16 cellular contexts compared by ENCODE assay signal in genomic region chr16:15498427-15499175, GRCh38.
DNase-seq lines count a peak whose midpoint lies in the region; ATAC-seq and TF ChIP-seq lines count a peak whose summit lies in the region.
"Had no signal": no experiment of that assay in that cellular context is flagged by ENCODE, and none has a peak within 500 bp of the region (broad histone marks: within the 10 kb centered on the region; RNA-seq: fewer than 3 reads in every experiment).

No MANE protein-coding gene starts in this region.

- H3K27me3 ChIP-seq in BLaER1 (no peaks in the 10 kb centered on the region), iPS-15b (ENCODE audit: control insufficient read depth, insufficient read depth, low read length) (no peaks in the 10 kb centered on the region), adrenal gland (no peaks in the 10 kb centered on the region), upper lobe of right lung (no peaks in the 10 kb centered on the region)
- H3K27me3 ChIP-seq: suprapubic skin had no signal

- H3K9ac ChIP-seq in BLaER1 (no peak overlapping the region), iPS-15b (ENCODE audit: low read depth, low read length) (peak overlapping the region; percentile 16)

- peaks cover 52% of the 10 kb centered on the region for H3K4me1 Mint-ChIP-seq in HFFc6 (ENCODE audit: low read depth)
- no peaks in the 10 kb centered on the region for H3K4me1 Mint-ChIP-seq in activated CD4-positive, alpha-beta memory T cell treated with anti-CD3 and anti-CD28 coated beads, Interleukin-2, amount 10 ng/mL, durations not matched to agents 7 days and 5 days
- peaks cover 9% of the 10 kb centered on the region for H3K4me1 Mint-ChIP-seq in activated CD4-positive, alpha-beta T cell treated with anti-CD3 and anti-CD28 coated beads for 36 hours
- H3K4me1 Mint-ChIP-seq: naive thymus-derived CD8-positive, alpha-beta T cell had no signal

- DNase-seq in HFFc6 = peak; percentile 28
- peak; percentile 40 for DNase-seq in amniotic epithelial cell (ENCODE audit: low read depth)
- DNase-seq in activated CD4-positive, alpha-beta memory T cell treated with anti-CD3 and anti-CD28 coated beads, Interleukin-2, amount 10 ng/mL, durations not matched to agents 7 days and 5 days = no peak
- DNase-seq in adrenal gland = no peak
- DNase-seq in upper lobe of right lung = no peak
- DNase-seq in activated CD4-positive, alpha-beta T cell treated with anti-CD3 and anti-CD28 coated beads for 36 hours = no peak
- DNase-seq: naive thymus-derived CD8-positive, alpha-beta T cell; OCI-M1; SW 1271 had no signal

- TF ChIP-seq CTCF in HFFc6 (IDR thresholded peaks at IDR 0.05) (no peak), adrenal gland (IDR thresholded peaks at IDR 0.05) (no peak), upper lobe of right lung (IDR thresholded peaks at IDR 0.05) (no peak)

- POLR2A ChIA-PET in activated CD4-positive, alpha-beta memory T cell treated with anti-CD3 and anti-CD28 coated beads, Interleukin-2, amount 10 ng/mL, durations not matched to agents 7 days and 5 days (lab: Charles Lee) = no interaction called here
- POLR2A ChIA-PET in activated CD4-positive, alpha-beta T cell treated with anti-CD3 and anti-CD28 coated beads for 36 hours (lab: Charles Lee) = interaction anchor here (0.9 kb wide), 1 partner anchor 10 kb away, joined by 4 read pairs; no protein-coding TSS in a partner anchor

- no peak overlapping the region for H3K27ac ChIP-seq in BLaER1
- H3K27ac ChIP-seq in adrenal gland = no peak overlapping the region
- H3K27ac ChIP-seq in upper lobe of right lung = no peak overlapping the region
- H3K27ac ChIP-seq: C4-2B, suprapubic skin, VCaP had no signal

- peaks cover 9% of the 10 kb centered on the region for H3K4me1 ChIP-seq in BLaER1
- H3K4me1 ChIP-seq in iPS-15b (ENCODE audit: control insufficient read depth, insufficient read depth, low read length) = peaks cover 3% of the 10 kb centered on the region
- peaks cover 0 to 12% of the 10 kb centered on the region in 2 donors for H3K4me1 ChIP-seq in adrenal gland (replicated peaks in 1 of 2)
- H3K4me1 ChIP-seq in upper lobe of right lung = no peaks in the 10 kb centered on the region

- intact Hi-C loops in adrenal gland (cut with DNase I) = no loop called here
- intact Hi-C loops in upper lobe of right lung (cut with DNase I) = no loop called here
- intact Hi-C loops in activated CD4-positive, alpha-beta T cell treated with anti-CD3 and anti-CD28 coated beads for 36 hours (cut with DNase I, micrococcal nuclease) = no loop called here

- no peaks in the 10 kb centered on the region for H3K9me3 Mint-ChIP-seq in HFFc6
- H3K9me3 Mint-ChIP-seq in activated CD4-positive, alpha-beta memory T cell treated with anti-CD3 and anti-CD28 coated beads, Interleukin-2, amount 10 ng/mL, durations not matched to agents 7 days and 5 days = no peaks in the 10 kb centered on the region
- H3K9me3 Mint-ChIP-seq in activated CD4-positive, alpha-beta T cell treated with anti-CD3 and anti-CD28 coated beads for 36 hours (ENCODE audit: low read depth) = no peaks in the 10 kb centered on the region
- H3K9me3 Mint-ChIP-seq: naive thymus-derived CD8-positive, alpha-beta T cell had no signal

- no peak for ATAC-seq in upper lobe of right lung
- no peak for ATAC-seq in activated CD4-positive, alpha-beta T cell treated with anti-CD3 and anti-CD28 coated beads for 36 hours
- ATAC-seq: esophagus mucosa; naive thymus-derived CD8-positive, alpha-beta T cell had no signal

- WGBS in adrenal gland, 4 donors = 74 to 93% (median 86%) methylated on average over 2 of the region's 2 CpGs

- CTCF ChIA-PET in activated CD4-positive, alpha-beta memory T cell treated with anti-CD3 and anti-CD28 coated beads, Interleukin-2, amount 10 ng/mL, durations not matched to agents 7 days and 5 days (lab: Charles Lee) = no interaction called here
- CTCF ChIA-PET in activated CD4-positive, alpha-beta T cell treated with anti-CD3 and anti-CD28 coated beads for 36 hours (lab: Charles Lee) = no interaction called here

- H3K4me3 Mint-ChIP-seq in HFFc6 = peak overlapping the region; percentile 37
- H3K4me3 Mint-ChIP-seq in activated CD4-positive, alpha-beta memory T cell treated with anti-CD3 and anti-CD28 coated beads, Interleukin-2, amount 10 ng/mL, durations not matched to agents 7 days and 5 days = no peak overlapping the region
- no peak overlapping the region for H3K4me3 Mint-ChIP-seq in activated CD4-positive, alpha-beta T cell treated with anti-CD3 and anti-CD28 coated beads for 36 hours
- H3K4me3 Mint-ChIP-seq: naive thymus-derived CD8-positive, alpha-beta T cell had no signal

- TF ChIP-seq POLR2A in adrenal gland (IDR thresholded peaks at IDR 0.05) = no peak

- H3K27me3 Mint-ChIP-seq in HFFc6 (ENCODE audit: insufficient read depth) = no peaks in the 10 kb centered on the region; the same call in 1 of the 2 replicates
- H3K27me3 Mint-ChIP-seq in activated CD4-positive, alpha-beta memory T cell treated with anti-CD3 and anti-CD28 coated beads, Interleukin-2, amount 10 ng/mL, durations not matched to agents 7 days and 5 days = peaks cover 2% of the 10 kb centered on the region
- no peaks in the 10 kb centered on the region for H3K27me3 Mint-ChIP-seq in activated CD4-positive, alpha-beta T cell treated with anti-CD3 and anti-CD28 coated beads for 36 hours
- H3K27me3 Mint-ChIP-seq: naive thymus-derived CD8-positive, alpha-beta T cell had no signal

- H3K9me3 ChIP-seq in BLaER1 = peaks cover 5% of the 10 kb centered on the region; the same call in 1 of the 2 replicates
- H3K9me3 ChIP-seq in iPS-15b (ENCODE audit: control insufficient read depth, insufficient read depth, low read length) = no peaks in the 10 kb centered on the region
- H3K9me3 ChIP-seq in adrenal gland (replicated peaks in 1 of 3) = no peaks in the 10 kb centered on the region
- no peaks in the 10 kb centered on the region for H3K9me3 ChIP-seq in upper lobe of right lung
- H3K9me3 ChIP-seq: suprapubic skin had no signal

- H3K4me2 ChIP-seq in BLaER1 = peak overlapping the region; percentile 31

- no peak overlapping the region for H3K4me3 ChIP-seq in BLaER1
- no peak overlapping the region for H3K4me3 ChIP-seq in iPS-15b (ENCODE audit: low read depth, low read length)
- H3K4me3 ChIP-seq in adrenal gland = no peak overlapping the region
- no peak overlapping the region for H3K4me3 ChIP-seq in upper lobe of right lung
- H3K4me3 ChIP-seq: suprapubic skin had no signal

- peaks cover 8% of the 10 kb centered on the region for H3K36me3 Mint-ChIP-seq in HFFc6 (ENCODE audit: low read depth)
- no peaks in the 10 kb centered on the region for H3K36me3 Mint-ChIP-seq in activated CD4-positive, alpha-beta memory T cell treated with anti-CD3 and anti-CD28 coated beads, Interleukin-2, amount 10 ng/mL, durations not matched to agents 7 days and 5 days (ENCODE audit: low read depth)
- H3K36me3 Mint-ChIP-seq in activated CD4-positive, alpha-beta T cell treated with anti-CD3 and anti-CD28 coated beads for 36 hours (ENCODE audit: low read depth) = no peaks in the 10 kb centered on the region
- H3K36me3 Mint-ChIP-seq: naive thymus-derived CD8-positive, alpha-beta T cell had no signal

- H3K27ac Mint-ChIP-seq in HFFc6 = peak overlapping the region; percentile 2; the same call in 1 of the 2 replicates
- H3K27ac Mint-ChIP-seq in activated CD4-positive, alpha-beta memory T cell treated with anti-CD3 and anti-CD28 coated beads, Interleukin-2, amount 10 ng/mL, durations not matched to agents 7 days and 5 days = no peak overlapping the region
- H3K27ac Mint-ChIP-seq in activated CD4-positive, alpha-beta T cell treated with anti-CD3 and anti-CD28 coated beads for 36 hours = no peak overlapping the region
- H3K27ac Mint-ChIP-seq: activated T-helper 2 cell treated with anti-CD3 and anti-CD28 coated beads, Interferon-gamma antibody, Interleukin-2, Interleukin-4, amounts not matched to agents 10 μg/mL and 5 μg/mL and 100 μg/mL, durations not matched to agents 14 hours and 24 hours and 36 hours had no signal

- H3K36me3 ChIP-seq in BLaER1 = no peaks in the 10 kb centered on the region
- no peaks in the 10 kb centered on the region for H3K36me3 ChIP-seq in iPS-15b (ENCODE audit: control insufficient read depth, insufficient read depth, low read length)
- no peaks in the 10 kb centered on the region for H3K36me3 ChIP-seq in adrenal gland (replicated peaks in 1 of 2)
- H3K36me3 ChIP-seq in upper lobe of right lung = no peaks in the 10 kb centered on the region
- H3K36me3 ChIP-seq: suprapubic skin had no signal

- no peaks in the 10 kb centered on the region for H4K20me1 ChIP-seq in BLaER1

Comparison
In these comparisons a context has a peak if more than half of its experiments do, and no peak if none do; other contexts are left out.
1. DNase-seq: peak in HFFc6 (single experiment) and amniotic epithelial cell (single experiment); none in activated CD4-positive, alpha-beta memory T cell treated with anti-CD3 and anti-CD28 coated beads, Interleukin-2, amount 10 ng/mL, durations not matched to agents 7 days and 5 days (single experiment), adrenal gland (0 of 7), upper lobe of right lung (single experiment) and activated CD4-positive, alpha-beta T cell treated with anti-CD3 and anti-CD28 coated beads for 36 hours (single experiment).